ENCODE assay signal across 10 cellular contexts in the genomic region with DNA sequence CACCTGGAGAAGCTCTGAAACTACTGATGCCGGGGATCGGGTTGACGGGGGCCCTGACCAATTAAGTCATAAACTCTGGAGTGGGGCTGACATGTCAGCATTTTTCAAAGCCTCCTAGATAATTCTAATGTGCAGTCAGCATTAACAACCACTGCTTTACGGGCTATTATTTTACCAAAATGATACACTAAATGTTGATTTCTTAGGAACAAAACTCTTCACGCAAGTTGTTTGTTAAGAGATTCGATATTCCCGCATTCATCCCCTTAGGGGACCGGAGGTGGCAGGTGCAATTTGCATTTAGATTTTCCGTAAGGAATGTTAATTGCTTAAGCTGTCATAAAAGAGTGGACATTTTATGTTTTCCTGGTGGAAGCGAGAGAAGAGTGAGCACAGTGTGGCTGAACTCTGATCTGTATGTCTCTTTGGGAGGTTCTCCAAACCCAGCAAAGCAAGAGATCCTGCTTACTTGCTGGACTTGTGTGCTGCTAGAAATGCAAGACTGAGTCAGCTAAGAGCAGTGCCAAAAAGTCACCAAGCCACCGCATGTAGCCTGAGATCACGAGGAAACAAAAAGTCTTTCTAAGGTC.
A peak's percentile ranks its signal among the peaks of the same experiment; 100 is the strongest.
DNase-seq lines count a peak whose midpoint lies in the region; ATAC-seq, FAIRE-seq and TF ChIP-seq lines count a peak whose summit lies in the region.
"Had no signal": no experiment of that assay in that cellular context is flagged by ENCODE, and none has a peak within 500 bp of the region (broad histone marks: within the 10 kb centered on the region; RNA-seq: fewer than 3 reads in every experiment).

No MANE protein-coding gene starts in this region.

- FAIRE-seq in bronchial epithelial cell (lab: Jason Lieb, UNC): no peak

- ATAC-seq in HG03469 (IDR thresholded peaks at IDR 0.05; ENCODE audit: unreplicated experiment): no peak
- ATAC-seq: activated naive CD4-positive, alpha-beta T cell treated with anti-CD3 and anti-CD28 coated beads, Interleukin-2, amount 50 U/mL, for 72 hours had no signal

- no peak for TF ChIP-seq CTCF in bronchial epithelial cell (IDR thresholded peaks at IDR 0.05; ENCODE audit: insufficient read depth, low read length, severe bottlenecking)

- no peaks in the 10 kb centered on the region for H3K36me3 ChIP-seq in bronchial epithelial cell (ENCODE audit: control insufficient read depth, insufficient read depth, low read length)

- peak; percentile 89 for DNase-seq in DMS153 treated with DMSO at 0.1 percent for 48 hours (lab: John Stamatoyannopoulos, UW; ENCODE audit: unreplicated experiment)
- DNase-seq in NCI-H2029 (lab: John Stamatoyannopoulos, UW): peak; percentile 72
- DNase-seq in bronchial epithelial cell (ENCODE audit: low read depth): peak; percentile 76
- peak; percentile 69 for DNase-seq in myocyte (ENCODE audit: low read depth)
- DNase-seq in stimulated activated CD4-positive, alpha-beta T cell treated with anti-CD3 and anti-CD28 coated beads, Interleukin-4, amount 100 ng/mL, for 24 hours: no peak
- no peak for DNase-seq in activated naive CD4-positive, alpha-beta T cell treated with Interleukin-2 at 50 U/mL for 16 hours
- DNase-seq in COR-L47 (lab: John Stamatoyannopoulos, UW): no peak
- DNase-seq: DMS79 treated with DMSO at 0.1 percent for 48 hours had no signal

- H3K4me3 ChIP-seq in bronchial epithelial cell (ENCODE audit: low read depth, low read length): no peak overlapping the region

- H3K27me3 ChIP-seq in bronchial epithelial cell (ENCODE audit: control insufficient read depth, insufficient read depth, low read length): no peaks in the 10 kb centered on the region

Comparison
In these comparisons a context has a peak if more than half of its experiments do, and no peak if none do; other contexts are left out.
1. DNase-seq: peak in DMS153 treated with DMSO at 0.1 percent for 48 hours (single experiment), NCI-H2029 (single experiment), bronchial epithelial cell (single experiment) and myocyte (single experiment); none in stimulated activated CD4-positive, alpha-beta T cell treated with anti-CD3 and anti-CD28 coated beads, Interleukin-4, amount 100 ng/mL, for 24 hours (single experiment), activated naive CD4-positive, alpha-beta T cell treated with Interleukin-2 at 50 U/mL for 16 hours (single experiment) and COR-L47 (single experiment).